In genomic region chr15:101118615-101119014, GRCh38 we compare ENCODE assay signal across 19 cellular contexts.
A peak's percentile ranks its signal among the peaks of the same experiment; 100 is the strongest.
DNase-seq lines count a peak whose midpoint lies in the region; ATAC-seq, FAIRE-seq and TF ChIP-seq lines count a peak whose summit lies in the region.
"Had no signal": no experiment of that assay in that cellular context is flagged by ENCODE, and none has a peak within 500 bp of the region (broad histone marks: within the 10 kb centered on the region; RNA-seq: fewer than 3 reads in every experiment).

No MANE protein-coding gene starts in this region.

- H3K9me2 ChIP-seq in hepatocyte (replicated peaks; ENCODE audit: insufficient read depth): no peaks in the 10 kb centered on the region

- H3K36me3 ChIP-seq in H7 (replicated peaks; ENCODE audit: control insufficient read depth, insufficient read depth, low read length) (no peaks in the 10 kb centered on the region), RWPE2 (ENCODE audit: low read depth) (no peaks in the 10 kb centered on the region), endodermal cell (ENCODE audit: control insufficient read depth, insufficient read depth, low read length) (no peaks in the 10 kb centered on the region), neural progenitor cell (no peaks in the 10 kb centered on the region), hepatocyte (replicated peaks; ENCODE audit: insufficient read depth, low read depth) (no peaks in the 10 kb centered on the region)

- H3K27ac ChIP-seq in RWPE2 (ENCODE audit: poor library complexity, severe bottlenecking) (no peak overlapping the region), endodermal cell (ENCODE audit: low read depth, low read length) (no peak overlapping the region), neural progenitor cell (no peak overlapping the region), hepatocyte (no peak overlapping the region)
- H3K27ac ChIP-seq: C4-2B had no signal

- no peak overlapping the region for H3K4me3 ChIP-seq in H7 (ENCODE audit: insufficient read depth, low read depth, low read length)
- H3K4me3 ChIP-seq in RWPE2 (ENCODE audit: severe bottlenecking): no peak overlapping the region
- H3K4me3 ChIP-seq in endodermal cell (ENCODE audit: low read length): no peak overlapping the region
- no peak overlapping the region for H3K4me3 ChIP-seq in neural progenitor cell
- H3K4me3 ChIP-seq in hepatocyte: no peak overlapping the region

- H3K9me3 Mint-ChIP-seq in endodermal cell (no peaks in the 10 kb centered on the region), neural progenitor cell (no peaks in the 10 kb centered on the region)
- H3K9me3 Mint-ChIP-seq: CD4-positive, alpha-beta memory T cell; IgD-negative memory B cell had no signal

- H3K4me3 Mint-ChIP-seq in endodermal cell (no peak overlapping the region), neural progenitor cell (no peak overlapping the region)
- H3K4me3 Mint-ChIP-seq: B cell; CD4-positive, alpha-beta memory T cell had no signal

- H3K27me3 ChIP-seq in H7 (ENCODE audit: control insufficient read depth, insufficient read depth, low read length) (no peaks in the 10 kb centered on the region), RWPE2 (ENCODE audit: insufficient read depth, poor library complexity, severe bottlenecking) (no peaks in the 10 kb centered on the region), endodermal cell (ENCODE audit: control insufficient read depth, insufficient read depth, low read length, poor library complexity, severe bottlenecking) (no peaks in the 10 kb centered on the region), neural progenitor cell (no peaks in the 10 kb centered on the region), hepatocyte (no peaks in the 10 kb centered on the region)

- H3K27ac Mint-ChIP-seq in endodermal cell (no peak overlapping the region), neural progenitor cell (peak overlapping the region; percentile 46)
- H3K27ac Mint-ChIP-seq: IgD-negative memory B cell had no signal

- no peak for ATAC-seq in RWPE2 (ENCODE audit: low read depth)

- H3K9ac ChIP-seq in endodermal cell (ENCODE audit: extremely low read depth, low read length, poor library complexity, severe bottlenecking) (no peak overlapping the region), neural progenitor cell (no peak overlapping the region)

- no peak for FAIRE-seq in urothelium cell line (lab: Jason Lieb, UNC)
- FAIRE-seq: A204.1, G401.6, GM12891 had no signal

- H3K4me1 Mint-ChIP-seq in endodermal cell (peaks cover 5% of the 10 kb centered on the region), neural progenitor cell (peaks cover 58% of the 10 kb centered on the region)

- peaks cover 3% of the 10 kb centered on the region for H3K27me3 Mint-ChIP-seq in endodermal cell (ENCODE audit: insufficient read depth)
- H3K27me3 Mint-ChIP-seq in neural progenitor cell (ENCODE audit: insufficient read depth, low read depth): peaks cover 12% of the 10 kb centered on the region
- H3K27me3 Mint-ChIP-seq: B cell; CD4-positive, alpha-beta memory T cell had no signal

- H3K9me3 ChIP-seq in RWPE2 (ENCODE audit: severe bottlenecking) (no peaks in the 10 kb centered on the region), endodermal cell (ENCODE audit: control insufficient read depth, low read length) (no peaks in the 10 kb centered on the region), neural progenitor cell (ENCODE audit: low read depth) (no peaks in the 10 kb centered on the region), hepatocyte (ENCODE audit: low read depth) (no peaks in the 10 kb centered on the region)

- H3K4me2 ChIP-seq in neural progenitor cell: no peak overlapping the region
- no peak overlapping the region for H3K4me2 ChIP-seq in hepatocyte

- H4K20me1 ChIP-seq in neural progenitor cell (ENCODE audit: low read depth) (no peaks in the 10 kb centered on the region), hepatocyte (ENCODE audit: insufficient read depth, poor library complexity, severe bottlenecking) (no peaks in the 10 kb centered on the region)

- peak; percentile 79 for DNase-seq in H7
- peak; percentile 63 for DNase-seq in RWPE2 (ENCODE audit: low spot score)
- DNase-seq in endodermal cell: peak; percentile 80
- no peak for DNase-seq in neural progenitor cell (ENCODE audit: low spot score)
- DNase-seq in urothelium cell line (ENCODE audit: low spot score): no peak
- no peak for DNase-seq in hepatocyte (ENCODE audit: low spot score)
- no peak for DNase-seq in DMS 273 (lab: John Stamatoyannopoulos, UW; ENCODE audit: unreplicated experiment)
- no peak for DNase-seq in stimulated activated CD4-positive, alpha-beta T cell treated with anti-CD3 and anti-CD28 coated beads, Interleukin-12 subunit alpha, Interleukin-12 subunit beta, amount 100 ng/mL, for 4 hours
- DNase-seq: CD4-positive, alpha-beta memory T cell; DMS153; DMS79 treated with DMSO at 0.1 percent for 48 hours; EL; GOT3 had no signal

- no peaks in the 10 kb centered on the region for H3K4me1 ChIP-seq in RWPE2 (ENCODE audit: insufficient read depth, poor library complexity, severe bottlenecking)
- H3K4me1 ChIP-seq in endodermal cell (ENCODE audit: control insufficient read depth, insufficient read depth, low read length): no peaks in the 10 kb centered on the region
- H3K4me1 ChIP-seq in neural progenitor cell: peaks cover 19% of the 10 kb centered on the region
- peaks cover 23% of the 10 kb centered on the region for H3K4me1 ChIP-seq in hepatocyte (ENCODE audit: insufficient read depth)

- no peak for TF ChIP-seq CTCF in RWPE2 (IDR thresholded peaks at IDR 0.05; ENCODE audit: poor library complexity, severe bottlenecking)
- TF ChIP-seq CTCF in endodermal cell (conservative IDR thresholded peaks at IDR 0.05): no peak
- no peak for TF ChIP-seq CTCF in neural progenitor cell (IDR thresholded peaks at IDR 0.05)
- no peak for TF ChIP-seq CTCF in hepatocyte (IDR thresholded peaks at IDR 0.05; ENCODE audit: poor library complexity)

- H2AFZ ChIP-seq in neural progenitor cell (replicated peaks) (no peak overlapping the region), hepatocyte (no peak overlapping the region)

- H3K36me3 Mint-ChIP-seq in endodermal cell (ENCODE audit: low read depth) (no peaks in the 10 kb centered on the region), neural progenitor cell (no peaks in the 10 kb centered on the region)
- H3K36me3 Mint-ChIP-seq: CD4-positive, alpha-beta memory T cell; IgD-negative memory B cell had no signal

- 86 to 92% methylated on average over 9 to 10 of the region's 10 CpGs for WGBS in endodermal cell (ENCODE audit: insufficient coverage in 1 of 2, insufficient read length in 1 of 2), 2 experiments
- 90% methylated on average over 10 of the region's 10 CpGs for WGBS in hepatocyte (ENCODE audit: low lambda C conversion rate, missing lambda C conversion rate)

- H3K79me2 ChIP-seq in neural progenitor cell (ENCODE audit: low read depth): no peaks in the 10 kb centered on the region
- H3K79me2 ChIP-seq in hepatocyte: no peaks in the 10 kb centered on the region

- H3F3A ChIP-seq in neural progenitor cell (ENCODE audit: low read depth): no peaks in the 10 kb centered on the region

Comparison
In these comparisons a context has a peak if more than half of its experiments do, and no peak if none do; other contexts are left out.
1. DNase-seq: peak in H7 (single experiment), RWPE2 (single experiment) and endodermal cell (single experiment); none in neural progenitor cell (single experiment), urothelium cell line (single experiment), hepatocyte (single experiment), DMS 273 (single experiment) and stimulated activated CD4-positive, alpha-beta T cell treated with anti-CD3 and anti-CD28 coated beads, Interleukin-12 subunit alpha, Interleukin-12 subunit beta, amount 100 ng/mL, for 4 hours (single experiment).